Comparison of ENCODE assay signal across 8 cellular contexts in the genomic region with DNA sequence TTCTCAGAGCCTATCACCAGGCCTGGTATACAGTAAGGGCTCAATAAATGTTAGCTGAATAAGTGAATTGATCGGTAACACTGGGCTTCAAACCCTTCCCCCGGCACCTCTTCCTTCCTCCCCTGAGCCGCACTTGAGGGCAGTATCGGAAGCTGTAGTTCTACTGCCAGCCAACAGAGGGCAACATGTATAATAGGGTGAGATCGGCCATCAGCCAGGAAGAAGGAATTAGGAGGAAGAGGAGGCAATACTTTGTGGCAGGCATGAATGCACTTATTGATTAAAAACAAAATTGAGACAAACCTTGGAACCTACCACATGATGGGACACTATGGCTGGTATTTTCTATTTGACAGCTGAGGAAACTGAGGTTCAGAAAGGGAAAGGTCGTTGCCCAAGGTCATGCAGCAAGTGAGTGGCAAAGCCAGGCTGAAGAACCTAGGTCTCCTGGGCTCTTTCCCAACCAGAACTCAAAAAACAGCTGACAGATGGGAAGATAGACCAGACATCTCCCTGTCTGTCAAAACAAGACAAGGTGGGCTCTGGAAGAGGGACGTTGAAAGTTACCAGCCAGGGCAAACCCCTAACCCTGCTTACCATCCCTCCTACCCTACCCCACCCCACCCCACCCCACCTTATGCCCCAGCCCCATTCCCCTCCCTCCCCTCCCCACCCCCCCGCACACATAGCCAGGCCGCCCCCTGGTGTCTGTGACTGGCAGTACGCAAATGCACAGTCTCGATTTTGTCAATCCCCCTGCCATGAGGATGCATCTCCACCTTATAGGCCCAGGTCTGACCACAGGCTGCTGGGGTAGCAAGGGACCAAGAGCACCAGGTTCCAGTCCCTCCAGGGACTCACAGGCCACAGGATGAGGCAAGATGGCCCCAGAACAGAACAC.
A peak's percentile ranks its signal among the peaks of the same experiment; 100 is the strongest.
DNase-seq lines count a peak whose midpoint lies in the region; TF ChIP-seq lines count a peak whose summit lies in the region.

No MANE protein-coding gene starts in this region.

- H3K36me3 Mint-ChIP-seq in activated naive CD4-positive, alpha-beta T cell treated with anti-CD3 and anti-CD28 coated beads, Interleukin-2, amount 50 U/mL, for 24 hours, result no peaks in the 10 kb centered on the region

- H3K27ac Mint-ChIP-seq in activated naive CD4-positive, alpha-beta T cell treated with anti-CD3 and anti-CD28 coated beads, Interleukin-2, amount 50 U/mL, for 24 hours, result no peak overlapping the region

- H3K9me3 Mint-ChIP-seq in activated naive CD4-positive, alpha-beta T cell treated with anti-CD3 and anti-CD28 coated beads, Interleukin-2, amount 50 U/mL, for 24 hours, result no peaks in the 10 kb centered on the region

- H3K36me3 ChIP-seq in BJ (ENCODE audit: control insufficient read depth, insufficient read depth, low read length) (no peaks in the 10 kb centered on the region), HEK293 (ENCODE audit: control insufficient read depth in 2 of 2, insufficient read depth in 1 of 2, low read length in 2 of 2) (no peaks in the 10 kb centered on the region), iPS DF 6.9 (ENCODE audit: control insufficient read depth, insufficient read depth, low read length) (no peaks in the 10 kb centered on the region)

- intact Hi-C loops in lower leg skin (cut with DNase I; ENCODE audit: low total_unique reads), result no loop called here

- H3K4me3 ChIP-seq in BJ (ENCODE audit: low read depth, low read length) (no peak overlapping the region), HEK293 (ENCODE audit: low read depth, low read length) (no peak overlapping the region), iPS DF 6.9 (ENCODE audit: low read length) (no peak overlapping the region), lower leg skin (ENCODE audit: low read depth, poor library complexity, severe bottlenecking) (no peak overlapping the region)

- H3K27ac ChIP-seq in HEK293 (ENCODE audit: extremely low read depth, low read depth, low read length), result no peak overlapping the region
- H3K27ac ChIP-seq in iPS DF 6.9 (ENCODE audit: low read length), result no peak overlapping the region

- H3K4me3 Mint-ChIP-seq in activated naive CD4-positive, alpha-beta T cell treated with anti-CD3 and anti-CD28 coated beads, Interleukin-2, amount 50 U/mL, for 24 hours, result peak overlapping the region; percentile 19

- no peaks in the 10 kb centered on the region for H3K27me3 Mint-ChIP-seq in activated naive CD4-positive, alpha-beta T cell treated with anti-CD3 and anti-CD28 coated beads, Interleukin-2, amount 50 U/mL, for 24 hours

- CTCF ChIA-PET in BJ (lab: Yijun Ruan, JAX) (interaction anchor here (0.6 to 6.5 kb wide), 35 partner anchors 9 to 838 kb away, joined by 3 to 146 read pairs (median 5); partner anchors contain the start of gene RUNX3), HEK293 (lab: Yijun Ruan, JAX) (interaction anchor here (0.6 to 3.9 kb wide), 33 partner anchors 10 to 1612 kb away, joined by 3 to 34 read pairs (median 5); no protein-coding TSS in a partner anchor)

- peak; percentile 69 for TF ChIP-seq CTCF in BJ (IDR thresholded peaks at IDR 0.05; ENCODE audit: insufficient read depth, low read depth, low read length)
- peak; percentile 45; the same call in 1 of the 2 replicates for TF ChIP-seq CTCF in HEK293 (tag by site-specific recombination; IDR thresholded peaks at IDR 0.05)
- TF ChIP-seq CTCF in lower leg skin (IDR thresholded peaks at IDR 0.05), result no peak

- POLR2A ChIA-PET in BJ (lab: Charles Lee), result no interaction called here
- POLR2A ChIA-PET in HEK293 (lab: Yijun Ruan, JAX), result interaction anchor here (0.8 kb wide), 1 partner anchor 11 kb away, joined by 3 read pairs; no protein-coding TSS in a partner anchor

- H3K9me3 ChIP-seq in HEK293 (ENCODE audit: control insufficient read depth, insufficient read depth, low read depth, low read length) (no peaks in the 10 kb centered on the region), iPS DF 6.9 (ENCODE audit: control insufficient read depth, insufficient read depth, low read length) (no peaks in the 10 kb centered on the region)

- peaks cover 36% of the 10 kb centered on the region for H3K4me1 Mint-ChIP-seq in activated naive CD4-positive, alpha-beta T cell treated with anti-CD3 and anti-CD28 coated beads, Interleukin-2, amount 50 U/mL, for 24 hours

- H3K27me3 ChIP-seq in BJ (ENCODE audit: control insufficient read depth, insufficient read depth, low read length) (peaks cover 7% of the 10 kb centered on the region), iPS DF 6.9 (ENCODE audit: control insufficient read depth, insufficient read depth, low read length) (no peaks in the 10 kb centered on the region)

- DNase-seq in BJ (ENCODE audit: low read depth), result no peak
- DNase-seq in SKM-1 treated with dmso at 0.1 percent for 144 hours (lab: John Stamatoyannopoulos, UW; ENCODE audit: unreplicated experiment), result peak; percentile 58
- DNase-seq in iPS DF 6.9 (ENCODE audit: low read depth, low spot score), result peak; percentile 33
- peak; percentile 25 to 56 for DNase-seq in stimulated activated CD8-positive, alpha-beta memory T cell treated with anti-CD3 and anti-CD28 coated beads, Interleukin-4, amount 100 ng/mL, for 4 hours (ENCODE audit: low read depth in 2 of 2, low spot score in 1 of 2)
- no peak for DNase-seq in lower leg skin (ENCODE audit: low spot score in 2 of 2)
- no peak for DNase-seq in NCI-H524 (lab: John Stamatoyannopoulos, UW)

- H3K4me1 ChIP-seq in HEK293 (ENCODE audit: control insufficient read depth, insufficient read depth, low read length) (no peaks in the 10 kb centered on the region), iPS DF 6.9 (ENCODE audit: control insufficient read depth, insufficient read depth, low read length) (no peaks in the 10 kb centered on the region; the same call in 1 of the 2 replicates)

- TF ChIP-seq POLR2A in lower leg skin (IDR thresholded peaks at IDR 0.05), result no peak

- no CpG with 5 or more reads among the region's 11 CpGs for WGBS in iPS DF 6.9 (ENCODE audit: insufficient coverage, insufficient read length)
- WGBS in lower leg skin, 2 donors, result 66 to 67% methylated on average over 8 to 9 of the region's 11 CpGs

TF ChIP-seq in HEK293, 187 proteins besides CTCF, POLR2A, EP300 and RAD21:
- TF ChIP-seq ZBTB17 (tag by site-specific recombination; IDR thresholded peaks at IDR 0.05), result peak; percentile 86
- TF ChIP-seq IKZF3 (tag by site-specific recombination; IDR thresholded peaks at IDR 0.05), result no peak
- 0 out of 2 replicates have a peak, but pooled peaks have one; percentile 22 for TF ChIP-seq ZNF324 (tag by site-specific recombination; IDR thresholded peaks at IDR 0.05)
- no peak for TF ChIP-seq ZNF274 (IDR thresholded peaks at IDR 0.05; ENCODE audit: low read length)
- TF ChIP-seq ZNF274 (tag by site-specific recombination; IDR thresholded peaks at IDR 0.05; ENCODE audit: borderline replicate concordance), result no peak
- 0 out of 2 replicates have a peak, but pooled peaks have one; percentile 33 for TF ChIP-seq ZNF580 (tag by site-specific recombination; IDR thresholded peaks at IDR 0.05)
- TF ChIP-seq, protein P1, sequence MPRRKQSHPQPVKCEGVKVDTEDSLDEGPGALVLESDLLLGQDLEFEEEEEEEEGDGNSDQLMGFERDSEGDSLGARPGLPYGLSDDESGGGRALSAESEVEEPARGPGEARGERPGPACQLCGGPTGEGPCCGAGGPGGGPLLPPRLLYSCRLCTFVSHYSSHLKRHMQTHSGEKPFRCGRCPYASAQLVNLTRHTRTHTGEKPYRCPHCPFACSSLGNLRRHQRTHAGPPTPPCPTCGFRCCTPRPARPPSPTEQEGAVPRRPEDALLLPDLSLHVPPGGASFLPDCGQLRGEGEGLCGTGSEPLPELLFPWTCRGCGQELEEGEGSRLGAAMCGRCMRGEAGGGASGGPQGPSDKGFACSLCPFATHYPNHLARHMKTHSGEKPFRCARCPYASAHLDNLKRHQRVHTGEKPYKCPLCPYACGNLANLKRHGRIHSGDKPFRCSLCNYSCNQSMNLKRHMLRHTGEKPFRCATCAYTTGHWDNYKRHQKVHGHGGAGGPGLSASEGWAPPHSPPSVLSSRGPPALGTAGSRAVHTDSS (tag by site-specific recombination; IDR thresholded peaks at IDR 0.05), result peak; percentile 77
- TF ChIP-seq HOXD13 (CRISPR knock-in tag; IDR thresholded peaks at IDR 0.05; ENCODE audit: borderline replicate concordance), result no peak
- TF ChIP-seq ZNF184 (tag by site-specific recombination; IDR thresholded peaks at IDR 0.05), result no peak
- 0 out of 2 replicates have a peak, but pooled peaks have one; percentile 16 for TF ChIP-seq PRDM10 (tag by site-specific recombination; IDR thresholded peaks at IDR 0.05)
TF ChIP-seq in HEK293: peak in this region for 5.

Comparison
In these comparisons a context has a peak if more than half of its experiments do, and no peak if none do; other contexts are left out.
1. DNase-seq: peak in SKM-1 treated with dmso at 0.1 percent for 144 hours (single experiment), iPS DF 6.9 (single experiment) and stimulated activated CD8-positive, alpha-beta memory T cell treated with anti-CD3 and anti-CD28 coated beads, Interleukin-4, amount 100 ng/mL, for 4 hours (2 of 2); none in BJ (single experiment), lower leg skin (0 of 2) and NCI-H524 (0 of 2).
2. CTCF ChIP-seq: peak in BJ (single experiment) and HEK293 (single experiment); none in lower leg skin (0 of 3).